1 cellular context compared by ENCODE assay signal in genomic region chr6:5214570-5215052, GRCh38.
TF ChIP-seq lines count a peak whose summit lies in the region.

No MANE protein-coding gene starts in this region.

TF ChIP-seq in K562, 482 proteins besides CTCF, POLR2A, EP300 and RAD21 (continued from another document and continues in another):
- TF ChIP-seq ATF6 (CRISPR knock-in tag; IDR thresholded peaks at IDR 0.05): no peak
- peak; percentile 36; the same call in 1 of the 2 replicates for TF ChIP-seq ZNF24 (IDR thresholded peaks at IDR 0.05)
- TF ChIP-seq CC2D1A (IDR thresholded peaks at IDR 0.05): peak; percentile 88
- TF ChIP-seq KLF10 (CRISPR knock-in tag; IDR thresholded peaks at IDR 0.05): no peak
- peak; percentile 45; the same call in 1 of the 2 replicates for TF ChIP-seq BHLHE40 (IDR thresholded peaks at IDR 0.05; ENCODE audit: low read length)
- 0 out of 4 replicates have a peak, but pooled peaks of 1 of the 2 experiments have one; percentile 19 for TF ChIP-seq ARNT (IDR thresholded peaks at IDR 0.05)
- no peak for TF ChIP-seq PBX2 (CRISPR knock-in tag; IDR thresholded peaks at IDR 0.05; ENCODE audit: low read depth)
- TF ChIP-seq PBX2 (tag; conservative IDR thresholded peaks at IDR 0.05; ENCODE audit: low read depth): no peak
- TF ChIP-seq ZNF347 (CRISPR knock-in tag; IDR thresholded peaks at IDR 0.05; ENCODE audit: low read depth): no peak
- TF ChIP-seq ZNF740 (CRISPR knock-in tag; IDR thresholded peaks at IDR 0.05): peak; percentile 26; the same call in 1 of the 2 replicates
- TF ChIP-seq ZNF740 (tag; IDR thresholded peaks at IDR 0.05): no peak
- TF ChIP-seq ZBTB43 (CRISPR knock-in tag; IDR thresholded peaks at IDR 0.05): no peak
- 0 out of 2 replicates have a peak, but pooled peaks have one; percentile 17 for TF ChIP-seq MAX (CRISPR knock-in tag; IDR thresholded peaks at IDR 0.05)
- peak; percentile 48 for TF ChIP-seq CREM (IDR thresholded peaks at IDR 0.05; ENCODE audit: low read depth)
- no peak for TF ChIP-seq ZNF239 (CRISPR knock-in tag; IDR thresholded peaks at IDR 0.05)
- TF ChIP-seq NR0B1 (IDR thresholded peaks at IDR 0.05; ENCODE audit: partially characterized antibody): no peak
- TF ChIP-seq RUNX1 (IDR thresholded peaks at IDR 0.05; ENCODE audit: low read depth): no peak
- no peak for TF ChIP-seq SMARCA4 (IDR thresholded peaks at IDR 0.05)
- no peak for TF ChIP-seq CHAMP1 (IDR thresholded peaks at IDR 0.05)
- peak; percentile 67; the same call in 1 of the 2 replicates for TF ChIP-seq MBD1 (CRISPR knock-in tag; IDR thresholded peaks at IDR 0.05)
- no peak for TF ChIP-seq CXXC5 (CRISPR knock-in tag; IDR thresholded peaks at IDR 0.05)
- TF ChIP-seq MYC (IDR thresholded peaks at IDR 0.05; ENCODE audit: low read depth, low read length): 0 out of 2 replicates have a peak, but pooled peaks have one; percentile 31
- no peak for TF ChIP-seq MYC (CRISPR knock-in tag; IDR thresholded peaks at IDR 0.05; ENCODE audit: borderline replicate concordance, low read depth)
- TF ChIP-seq ZNF780A (CRISPR knock-in tag; IDR thresholded peaks at IDR 0.05): no peak
- TF ChIP-seq MTF1 (CRISPR knock-in tag; IDR thresholded peaks at IDR 0.05; ENCODE audit: borderline replicate concordance): no peak
- 0 out of 2 replicates have a peak, but pooled peaks have one; percentile 28 for TF ChIP-seq PKNOX1 (IDR thresholded peaks at IDR 0.05)
- peak; percentile 95 for TF ChIP-seq SMC3 (conservative IDR thresholded peaks at IDR 0.05; ENCODE audit: insufficient read depth, low read depth, low read length)
- no peak for TF ChIP-seq ZNF146 (CRISPR knock-in tag; IDR thresholded peaks at IDR 0.05; ENCODE audit: unreplicated experiment)
- no peak for TF ChIP-seq ZNF764 (CRISPR knock-in tag; IDR thresholded peaks at IDR 0.05; ENCODE audit: low read depth)
- peak; percentile 40; the same call in 1 of the 2 replicates for TF ChIP-seq SPI1 (IDR thresholded peaks at IDR 0.05; ENCODE audit: borderline replicate concordance, low read depth, low read length)
- TF ChIP-seq XRCC5 (IDR thresholded peaks at IDR 0.05; ENCODE audit: low read depth, low read length): no peak
- TF ChIP-seq STAT5B (CRISPR knock-in tag; IDR thresholded peaks at IDR 0.05): no peak
- TF ChIP-seq MAZ (CRISPR knock-in tag; conservative IDR thresholded peaks at IDR 0.05 in 1 of 2, IDR thresholded peaks at IDR 0.05 in 1 of 2): peak in 1 of 2 experiments; percentile 58; a peak in 1 of 4 replicates
- TF ChIP-seq ZNF280A (IDR thresholded peaks at IDR 0.05; ENCODE audit: low read depth, partially characterized antibody): no peak
- TF ChIP-seq ARID2 (IDR thresholded peaks at IDR 0.05): peak; percentile 85
- no peak for TF ChIP-seq ZNF512 (tag; IDR thresholded peaks at IDR 0.05)
- peak; percentile 86 for TF ChIP-seq STAG1 (CRISPR knock-in tag; IDR thresholded peaks at IDR 0.05; ENCODE audit: borderline replicate concordance)
- TF ChIP-seq RCOR1 (IDR thresholded peaks at IDR 0.05; ENCODE audit: borderline replicate concordance in 1 of 2, low read depth in 2 of 2, low read length in 2 of 2): peak in 1 of 2 experiments; percentile 56; a peak in 1 of 4 replicates
- TF ChIP-seq TFAM (CRISPR knock-in tag; conservative IDR thresholded peaks at IDR 0.05): no peak
